22 cellular contexts compared by ENCODE assay signal in genomic region chr2:123808243-123808642, GRCh38.
DNase-seq lines count a peak whose midpoint lies in the region; ATAC-seq and FAIRE-seq lines count a peak whose summit lies in the region.
"Had no signal": no experiment of that assay in that cellular context is flagged by ENCODE, and none has a peak within 500 bp of the region (broad histone marks: within the 10 kb centered on the region; RNA-seq: fewer than 3 reads in every experiment).

No MANE protein-coding gene starts in this region.

- H3K36me3 Mint-ChIP-seq in activated CD4-positive, alpha-beta memory T cell treated with anti-CD3 and anti-CD28 coated beads, Interleukin-2, amount 10 ng/mL, durations not matched to agents 7 days and 5 days (ENCODE audit: low read depth), result no peaks in the 10 kb centered on the region
- H3K36me3 Mint-ChIP-seq: CD4-positive, CD25-positive, alpha-beta regulatory T cell had no signal

- WGBS in iPS DF 6.9 (ENCODE audit: insufficient coverage, insufficient read length), result no CpG with 5 or more reads among the region's 2 CpGs

- no peaks in the 10 kb centered on the region for H3K36me3 ChIP-seq in iPS DF 6.9 (ENCODE audit: control insufficient read depth, insufficient read depth, low read length)
- H3K36me3 ChIP-seq: MG63 had no signal

- POLR2A ChIA-PET in activated CD4-positive, alpha-beta memory T cell treated with anti-CD3 and anti-CD28 coated beads, Interleukin-2, amount 10 ng/mL, durations not matched to agents 7 days and 5 days (lab: Charles Lee), result no interaction called here

- H3K4me3 Mint-ChIP-seq in activated CD4-positive, alpha-beta memory T cell treated with anti-CD3 and anti-CD28 coated beads, Interleukin-2, amount 10 ng/mL, durations not matched to agents 7 days and 5 days, result no peak overlapping the region
- H3K4me3 Mint-ChIP-seq: CD4-positive, CD25-positive, alpha-beta regulatory T cell had no signal

- H3K9me3 Mint-ChIP-seq in activated CD4-positive, alpha-beta memory T cell treated with anti-CD3 and anti-CD28 coated beads, Interleukin-2, amount 10 ng/mL, durations not matched to agents 7 days and 5 days, result peaks cover 29% of the 10 kb centered on the region

- no peak overlapping the region for H3K4me3 ChIP-seq in iPS DF 6.9 (ENCODE audit: low read length)
- H3K4me3 ChIP-seq: MG63, PC-9 had no signal

- no peak overlapping the region for H3K27ac ChIP-seq in iPS DF 6.9 (ENCODE audit: low read length)
- H3K27ac ChIP-seq: PC-9 had no signal

- no peaks in the 10 kb centered on the region for H3K27me3 ChIP-seq in iPS DF 6.9 (ENCODE audit: control insufficient read depth, insufficient read depth, low read length)
- H3K27me3 ChIP-seq: MG63 had no signal

- H3K27me3 Mint-ChIP-seq in activated CD4-positive, alpha-beta memory T cell treated with anti-CD3 and anti-CD28 coated beads, Interleukin-2, amount 10 ng/mL, durations not matched to agents 7 days and 5 days, result no peaks in the 10 kb centered on the region
- H3K27me3 Mint-ChIP-seq: CD4-positive, CD25-positive, alpha-beta regulatory T cell had no signal

- no peaks in the 10 kb centered on the region for H3K4me1 Mint-ChIP-seq in activated CD4-positive, alpha-beta memory T cell treated with anti-CD3 and anti-CD28 coated beads, Interleukin-2, amount 10 ng/mL, durations not matched to agents 7 days and 5 days
- H3K4me1 Mint-ChIP-seq: CD4-positive, CD25-positive, alpha-beta regulatory T cell had no signal

- H3K9me3 ChIP-seq in iPS DF 6.9 (ENCODE audit: control insufficient read depth, insufficient read depth, low read length), result no peaks in the 10 kb centered on the region; the same call in 1 of the 2 replicates

- H3K27ac Mint-ChIP-seq in activated CD4-positive, alpha-beta memory T cell treated with anti-CD3 and anti-CD28 coated beads, Interleukin-2, amount 10 ng/mL, durations not matched to agents 7 days and 5 days, result no peak overlapping the region
- H3K27ac Mint-ChIP-seq: CD4-positive, CD25-positive, alpha-beta regulatory T cell had no signal

- FAIRE-seq in GM19239 (lab: Jason Lieb, UNC), result no peak

- H3K4me1 ChIP-seq in iPS DF 6.9 (ENCODE audit: control insufficient read depth, insufficient read depth, low read length), result no peaks in the 10 kb centered on the region

- DNase-seq in ELF-1 (ENCODE audit: low read depth, low spot score) (peak; percentile 3), HT1080 (ENCODE audit: low read depth) (peak; percentile 5), UCSD-AML1 (lab: John Stamatoyannopoulos, UW; ENCODE audit: unreplicated experiment) (peak; percentile 11), iPS DF 6.9 (ENCODE audit: low read depth, low spot score) (peak; percentile 4), GM19239 (ENCODE audit: insufficient read length, low spot score) (no peak), 8988T (no peak)
- no peak for DNase-seq in activated CD4-positive, alpha-beta memory T cell treated with anti-CD3 and anti-CD28 coated beads, Interleukin-2, amount 10 ng/mL, durations not matched to agents 7 days and 5 days
- DNase-seq: ACHN; AML-193; Calu3; CD4-positive, CD25-positive, alpha-beta regulatory T cell; DMS79; KG1; MG63; NCI-H1092 treated with DMSO at 0.1 percent for 48 hours; NCI-H1694; NCI-H2107; NCI-H345; NCI-H526; NK-92 treated with Interleukin-12 subunit alpha and Interleukin-12 subunit beta, amount 100 ng/mL, for 24 hours; PC-9 had no signal

- no peak for ATAC-seq in GM21423 (IDR thresholded peaks at IDR 0.05; ENCODE audit: unreplicated experiment)

- CTCF ChIA-PET in activated CD4-positive, alpha-beta memory T cell treated with anti-CD3 and anti-CD28 coated beads, Interleukin-2, amount 10 ng/mL, durations not matched to agents 7 days and 5 days (lab: Charles Lee), result no interaction called here

Comparison
In these comparisons a context has a peak if more than half of its experiments do, and no peak if none do; other contexts are left out.
1. DNase-seq: peak in ELF-1 (single experiment), HT1080 (single experiment), UCSD-AML1 (single experiment) and iPS DF 6.9 (single experiment); none in activated CD4-positive, alpha-beta memory T cell treated with anti-CD3 and anti-CD28 coated beads, Interleukin-2, amount 10 ng/mL, durations not matched to agents 7 days and 5 days (single experiment), GM19239 (single experiment) and 8988T (single experiment).